ENCODE assay signal across 8 cellular contexts in the genomic region with DNA sequence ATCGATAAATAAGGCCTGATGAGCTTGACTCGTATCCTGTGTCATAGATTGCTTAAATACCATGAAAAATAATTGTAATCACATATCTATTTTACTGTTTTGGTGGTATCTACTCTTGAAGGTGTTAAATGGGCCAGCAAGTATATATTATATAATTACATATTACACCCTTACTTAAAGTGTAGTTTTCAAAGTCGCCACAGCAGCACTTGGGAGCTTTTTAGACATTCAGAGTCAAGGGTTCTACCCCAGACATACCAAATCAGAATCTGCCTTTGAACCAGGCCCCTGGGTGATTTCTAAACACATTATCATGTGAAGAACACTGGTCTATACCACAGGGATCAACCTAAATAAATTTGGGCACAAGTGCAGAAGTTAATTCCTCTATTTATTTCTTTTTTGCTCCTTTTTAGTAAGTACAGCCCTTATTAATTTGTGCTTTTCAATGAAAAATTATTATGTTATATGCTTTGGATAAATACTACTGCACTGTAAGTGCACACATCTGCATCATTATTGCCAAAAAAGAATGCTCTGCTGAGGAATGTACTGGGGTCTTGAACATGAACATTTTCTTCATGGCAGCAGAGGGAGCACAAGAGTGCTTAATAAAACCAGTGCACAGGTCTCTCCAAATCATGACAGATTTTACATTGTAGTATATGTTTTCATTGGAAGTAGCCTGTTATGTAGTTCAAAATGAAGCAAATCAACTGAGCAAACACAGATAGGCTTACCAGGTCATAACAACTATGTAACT. TPM values are rescaled to one million over a fixed set of nuclear protein-coding genes. Genes with fewer than 3 reads are reported as not detected.
A peak's percentile ranks its signal among the peaks of the same experiment; 100 is the strongest.
DNase-seq lines count a peak whose midpoint lies in the region; ATAC-seq and TF ChIP-seq lines count a peak whose summit lies in the region.

No MANE protein-coding gene starts in this region.

- peaks cover 3% of the 10 kb centered on the region for H3K36me3 ChIP-seq in Panc1 (ENCODE audit: control insufficient read depth, insufficient read depth, low read length)
- no peaks in the 10 kb centered on the region for H3K36me3 ChIP-seq in tibial artery

- DNase-seq in activated T-cell treated with anti-CD3 and anti-CD28 coated beads, Interleukin-2, amount 50 U/mL, for 24 hours = no peak
- DNase-seq in activated T-cell treated with anti-CD3 and anti-CD28 coated beads for 4 hours (no peak), Panc1 (ENCODE audit: low read depth, low spot score) (no peak), epithelial cell of esophagus (ENCODE audit: low read depth) (peak; percentile 50), tibial artery (no peak), head of caudate nucleus (no peak), NCI-H2081 treated with DMSO at 0.1 percent for 48 hours (lab: John Stamatoyannopoulos, UW) (no peak)

- peak overlapping the region; percentile 92 for H3K4me3 Mint-ChIP-seq in activated T-cell treated with anti-CD3 and anti-CD28 coated beads, Interleukin-2, amount 50 U/mL, for 24 hours

- H3K4me3 ChIP-seq in Panc1 (ENCODE audit: low read depth in 2 of 2, low read length in 2 of 2) (peak overlapping the region; percentile 92 to 94), epithelial cell of esophagus (ENCODE audit: low read length) (no peak overlapping the region), tibial artery (no peak overlapping the region)

- CTCF ChIA-PET in Panc1 (lab: Charles Lee) = interaction anchor here (1.1 to 1.9 kb wide), 3 partner anchors 18 to 322 kb away, joined by 3 to 11 read pairs (median 5); no protein-coding TSS in a partner anchor

- no peaks in the 10 kb centered on the region for H3K9me3 Mint-ChIP-seq in activated T-cell treated with anti-CD3 and anti-CD28 coated beads, Interleukin-2, amount 50 U/mL, for 24 hours

- H3K9me3 ChIP-seq in Panc1 (ENCODE audit: control insufficient read depth, insufficient read depth, low read depth, low read length) (no peaks in the 10 kb centered on the region), tibial artery (no peaks in the 10 kb centered on the region)

- peaks cover 71% of the 10 kb centered on the region for H3K4me1 Mint-ChIP-seq in activated T-cell treated with anti-CD3 and anti-CD28 coated beads, Interleukin-2, amount 50 U/mL, for 24 hours (ENCODE audit: low read depth)

- ATAC-seq in Panc1 (no peak), HG03442 (IDR thresholded peaks at IDR 0.05; ENCODE audit: unreplicated experiment) (no peak)

- no TSS peak for BruUV-seq in Panc1 (replicated peaks; lab: Mats Ljungman, UMichigan)

- H3K4me1 ChIP-seq in Panc1 (ENCODE audit: control insufficient read depth, insufficient read depth, low read length) (peaks cover 57% of the 10 kb centered on the region), tibial artery (peaks cover 0 to 51% (median 25%) of the 10 kb centered on the region in 4 donors)

- H3K27ac ChIP-seq in Panc1 (ENCODE audit: low read length) = peak overlapping the region; percentile 94
- H3K27ac ChIP-seq in tibial artery = peak overlapping the region; percentile 91 to 99

- H3K27ac Mint-ChIP-seq in activated T-cell treated with anti-CD3 and anti-CD28 coated beads, Interleukin-2, amount 50 U/mL, for 24 hours = peak overlapping the region; percentile 59

- peaks cover 7% of the 10 kb centered on the region for H3K36me3 Mint-ChIP-seq in activated T-cell treated with anti-CD3 and anti-CD28 coated beads, Interleukin-2, amount 50 U/mL, for 24 hours (ENCODE audit: low read depth)

- POLR2A ChIA-PET in Panc1 (lab: Charles Lee) = no interaction called here

- in situ Hi-C loops in Panc1 (cut with HindIII; ENCODE audit: low pct_unique_long_range_greater_than_20kb, low sequenced_read_pairs) = no loop called here

- peak; percentile 58; the same call in 1 of the 2 replicates for TF ChIP-seq CTCF in Panc1 (IDR thresholded peaks at IDR 0.05)
- peak; percentile 53 for TF ChIP-seq CTCF in epithelial cell of esophagus (IDR thresholded peaks at IDR 0.05; ENCODE audit: insufficient read depth, low read depth, low read length, missing control alignments)
- peak; percentile 26 to 56 for TF ChIP-seq CTCF in tibial artery (IDR thresholded peaks at IDR 0.05)

- H3K27me3 ChIP-seq in Panc1 (ENCODE audit: control insufficient read depth, insufficient read depth, low read length) = no peaks in the 10 kb centered on the region
- no peaks in the 10 kb centered on the region for H3K27me3 ChIP-seq in tibial artery

- intact Hi-C loops in Panc1 (cut with micrococcal nuclease; ENCODE audit: unreplicated experiment) = loop anchor here (5.0 to 10.0 kb wide), 5 partner anchors 37 to 430 kb away; no protein-coding TSS in a partner anchor
- intact Hi-C loops in tibial artery (cut with DNase I; ENCODE audit: low total_unique reads) = loop anchor here (5.0 to 10.0 kb wide), 2 partner anchors 220 to 432 kb away; no protein-coding TSS in a partner anchor
- intact Hi-C loops in head of caudate nucleus (cut with DNase I) = loop anchor here (5.0 to 10.0 kb wide), 4 partner anchors 207 to 432 kb away; no protein-coding TSS in a partner anchor

- no peaks in the 10 kb centered on the region for H3K27me3 Mint-ChIP-seq in activated T-cell treated with anti-CD3 and anti-CD28 coated beads, Interleukin-2, amount 50 U/mL, for 24 hours

RNA-seq across cellular contexts. Expression of a gene that starts 3.1 kb away (rescaled TPM):
- 67.1 TPM for total RNA-seq in Panc1 (2021; ENCODE audit: unreplicated experiment)
- polyA plus RNA-seq in Panc1 (2012; ENCODE audit: insufficient read length) = 30.3 TPM

Comparison
In these comparisons a context has a peak if more than half of its experiments do, and no peak if none do; other contexts are left out.
1. H3K4me3 ChIP-seq: peak in Panc1 (2 of 2); none in epithelial cell of esophagus (single experiment) and tibial artery (0 of 2).
2. Peak in every context shown above with its lines, with median percentiles within 50 percentile points of each other: CTCF ChIP-seq.